Comparison of ENCODE assay signal across 37 cellular contexts in genomic region chr5:127741412-127741811, GRCh38. TPM values are rescaled to one million over a fixed set of nuclear protein-coding genes. Genes with fewer than 3 reads are reported as not detected.
"Had no signal": no experiment of that assay in that cellular context is flagged by ENCODE, and none has a peak within 500 bp of the region (broad histone marks: within the 10 kb centered on the region; RNA-seq: fewer than 3 reads in every experiment).

No MANE protein-coding gene starts in this region.

- H3K36me3 Mint-ChIP-seq: activated CD4-positive, alpha-beta memory T cell treated with anti-CD3 and anti-CD28 coated beads for 36 hours; activated CD8-positive, alpha-beta memory T cell treated with anti-CD3 and anti-CD28 coated beads, Interleukin-2, amount 10 ng/mL, durations not matched to agents 7 days and 5 days; activated naive CD4-positive, alpha-beta T cell treated with anti-CD3 and anti-CD28 coated beads, Interleukin-2, amount 50 U/mL, for 24 hours; activated naive CD8-positive, alpha-beta T cell treated with anti-CD3 and anti-CD28 coated beads for 36 hours had no signal

- H3K27ac Mint-ChIP-seq: activated CD4-positive, alpha-beta memory T cell treated with anti-CD3 and anti-CD28 coated beads for 36 hours; activated CD4-positive, alpha-beta T cell treated with anti-CD3 and anti-CD28 coated beads for 36 hours; activated CD4-positive, alpha-beta T cell treated with anti-CD3 and anti-CD28 coated beads, Interleukin-2, amount 10 ng/mL, durations not matched to agents 24 days and 14 days; activated CD8-positive, alpha-beta memory T cell treated with anti-CD3 and anti-CD28 coated beads, Interleukin-2, amount 10 ng/mL, durations not matched to agents 7 days and 5 days; activated CD8-positive, alpha-beta T cell treated with anti-CD3 and anti-CD28 coated beads, Interleukin-2, amount 10 ng/mL, durations not matched to agents 7 days and 5 days; activated naive CD4-positive, alpha-beta T cell treated with anti-CD3 and anti-CD28 coated beads for 36 hours; activated naive CD4-positive, alpha-beta T cell treated with anti-CD3 and anti-CD28 coated beads, Interleukin-2, amount 50 U/mL, for 24 hours; activated naive CD8-positive, alpha-beta T cell treated with anti-CD3 and anti-CD28 coated beads for 36 hours; activated naive CD8-positive, alpha-beta T cell treated with anti-CD3 and anti-CD28 coated beads, Interleukin-2, amount 50 U/mL, for 24 hours; activated T-helper 1 cell treated with anti-CD3 and anti-CD28 coated beads, Interleukin-12 subunit alpha, Interleukin-12 subunit beta, Interleukin-2, Interleukin-4 antibody, amounts not matched to agents 30 ng/mL and 10 ng/mL and 1 ng/mL, durations not matched to agents 14 hours and 24 hours and 36 hours; activated T-helper 2 cell treated with anti-CD3 and anti-CD28 coated beads, Interferon-gamma antibody, Interleukin-2, Interleukin-4, amounts not matched to agents 10 μg/mL and 5 μg/mL and 100 μg/mL, durations not matched to agents 14 hours and 24 hours and 36 hours; T-helper 17 cell; T-helper 2 cell treated with Interferon-gamma antibody and Interleukin-4, amounts not matched to agents 5 μg/mL and 100 μg/mL, for 36 hours had no signal

- H3K4me3 Mint-ChIP-seq: activated CD4-positive, alpha-beta memory T cell treated with anti-CD3 and anti-CD28 coated beads for 36 hours; activated CD4-positive, alpha-beta T cell treated with anti-CD3 and anti-CD28 coated beads for 36 hours; activated CD4-positive, alpha-beta T cell treated with anti-CD3 and anti-CD28 coated beads, Interleukin-2, amount 10 ng/mL, durations not matched to agents 24 days and 14 days; activated CD8-positive, alpha-beta memory T cell treated with anti-CD3 and anti-CD28 coated beads, Interleukin-2, amount 10 ng/mL, durations not matched to agents 7 days and 5 days; activated CD8-positive, alpha-beta T cell treated with anti-CD3 and anti-CD28 coated beads, Interleukin-2, amount 10 ng/mL, durations not matched to agents 7 days and 5 days; activated naive CD4-positive, alpha-beta T cell treated with anti-CD3 and anti-CD28 coated beads for 36 hours; activated naive CD4-positive, alpha-beta T cell treated with anti-CD3 and anti-CD28 coated beads, Interleukin-2, amount 50 U/mL, for 24 hours; activated naive CD8-positive, alpha-beta T cell treated with anti-CD3 and anti-CD28 coated beads for 36 hours; activated naive CD8-positive, alpha-beta T cell treated with anti-CD3 and anti-CD28 coated beads, Interleukin-2, amount 50 U/mL, for 24 hours; activated T-helper 1 cell treated with anti-CD3 and anti-CD28 coated beads, Interleukin-12 subunit alpha, Interleukin-12 subunit beta, Interleukin-2, Interleukin-4 antibody, amounts not matched to agents 30 ng/mL and 10 ng/mL and 1 ng/mL, durations not matched to agents 14 hours and 24 hours and 36 hours; T-helper 17 cell; T-helper 2 cell treated with Interferon-gamma antibody and Interleukin-4, amounts not matched to agents 5 μg/mL and 100 μg/mL, for 36 hours had no signal

- H3K9me3 Mint-ChIP-seq: activated CD4-positive, alpha-beta memory T cell treated with anti-CD3 and anti-CD28 coated beads for 36 hours; activated CD4-positive, alpha-beta T cell treated with anti-CD3 and anti-CD28 coated beads, Interleukin-2, amount 10 ng/mL, durations not matched to agents 24 days and 14 days; activated naive CD4-positive, alpha-beta T cell treated with anti-CD3 and anti-CD28 coated beads for 36 hours; activated naive CD4-positive, alpha-beta T cell treated with anti-CD3 and anti-CD28 coated beads, Interleukin-2, amount 50 U/mL, for 24 hours; activated naive CD8-positive, alpha-beta T cell treated with anti-CD3 and anti-CD28 coated beads for 36 hours; activated naive CD8-positive, alpha-beta T cell treated with anti-CD3 and anti-CD28 coated beads, Interleukin-2, amount 50 U/mL, for 24 hours; activated T-helper 1 cell treated with anti-CD3 and anti-CD28 coated beads, Interleukin-12 subunit alpha, Interleukin-12 subunit beta, Interleukin-2, Interleukin-4 antibody, amounts not matched to agents 30 ng/mL and 10 ng/mL and 1 ng/mL, durations not matched to agents 14 hours and 24 hours and 36 hours; activated T-helper 2 cell treated with anti-CD3 and anti-CD28 coated beads, Interferon-gamma antibody, Interleukin-2, Interleukin-4, amounts not matched to agents 10 μg/mL and 5 μg/mL and 100 μg/mL, durations not matched to agents 14 hours and 24 hours and 36 hours; T-helper 2 cell treated with Interferon-gamma antibody and Interleukin-4, amounts not matched to agents 5 μg/mL and 100 μg/mL, for 36 hours had no signal

- DNase-seq: activated CD4-positive, alpha-beta memory T cell treated with anti-CD3 and anti-CD28 coated beads for 36 hours; activated CD4-positive, alpha-beta T cell treated with anti-CD3 and anti-CD28 coated beads for 36 hours; activated CD4-positive, alpha-beta T cell treated with anti-CD3 and anti-CD28 coated beads, Interleukin-2, amount 10 ng/mL, durations not matched to agents 24 days and 14 days; activated CD4-positive, CD25-positive, alpha-beta regulatory T cell; activated CD4-positive, CD25-positive, alpha-beta regulatory T cell treated with anti-CD3 and anti-CD28 coated beads, Interleukin-2, amount 50 U/mL, for 72 hours; activated CD8-positive, alpha-beta memory T cell treated with anti-CD3 and anti-CD28 coated beads, Interleukin-2, amount 10 ng/mL, durations not matched to agents 7 days and 5 days; activated CD8-positive, alpha-beta memory T cell treated with anti-CD3 and anti-CD28 coated beads, Interleukin-2, amount 50 U/mL, for 4 hours; activated CD8-positive, alpha-beta T cell treated with anti-CD3 and anti-CD28 coated beads, Interleukin-2, amount 10 ng/mL, durations not matched to agents 7 days and 5 days; activated effector memory CD4-positive, alpha-beta T cell treated with anti-CD3 and anti-CD28 coated beads, Interleukin-2, amount 50 U/mL, for 16 hours; activated naive CD4-positive, alpha-beta T cell treated with anti-CD3 and anti-CD28 coated beads for 36 hours; activated naive CD8-positive, alpha-beta T cell treated with anti-CD3 and anti-CD28 coated beads for 36 hours; activated naive CD8-positive, alpha-beta T cell treated with anti-CD3 and anti-CD28 coated beads, Interleukin-2, amount 50 U/mL, for 24 hours; activated T-cell treated with anti-CD3 and anti-CD28 coated beads, Interleukin-2, amount 50 U/mL, for 1 hour; activated T-cell treated with anti-CD3 and anti-CD28 coated beads, Interleukin-2, amount 50 U/mL, for 48 hours; adrenal gland; amygdala; aorta; body of pancreas; caudate nucleus; effector CD8-positive, alpha-beta T cell; esophagus squamous epithelium; foreskin melanocyte; T-helper 1 cell; T-helper 17 cell; T1000 had no signal

- H3K4me1 Mint-ChIP-seq: activated CD4-positive, alpha-beta T cell treated with anti-CD3 and anti-CD28 coated beads for 36 hours; activated CD4-positive, alpha-beta T cell treated with anti-CD3 and anti-CD28 coated beads, Interleukin-2, amount 10 ng/mL, durations not matched to agents 24 days and 14 days; activated CD8-positive, alpha-beta memory T cell treated with anti-CD3 and anti-CD28 coated beads, Interleukin-2, amount 10 ng/mL, durations not matched to agents 7 days and 5 days; activated naive CD4-positive, alpha-beta T cell treated with anti-CD3 and anti-CD28 coated beads, Interleukin-2, amount 50 U/mL, for 24 hours; activated naive CD8-positive, alpha-beta T cell treated with anti-CD3 and anti-CD28 coated beads for 36 hours; activated naive CD8-positive, alpha-beta T cell treated with anti-CD3 and anti-CD28 coated beads, Interleukin-2, amount 50 U/mL, for 24 hours had no signal

RNA-seq across cellular contexts. Expression of gene CCDC192, which starts 38.2 kb away (rescaled TPM):
- total RNA-seq: activated CD4-positive, alpha-beta memory T cell treated with anti-CD3 and anti-CD28 coated beads for 36 hours; activated CD4-positive, alpha-beta T cell treated with anti-CD3 and anti-CD28 coated beads for 36 hours; activated CD4-positive, alpha-beta T cell treated with anti-CD3 and anti-CD28 coated beads, Interleukin-2, amount 10 ng/mL, durations not matched to agents 24 days and 14 days; activated CD8-positive, alpha-beta memory T cell treated with anti-CD3 and anti-CD28 coated beads for 36 hours; activated CD8-positive, alpha-beta memory T cell treated with anti-CD3 and anti-CD28 coated beads, Interleukin-2, amount 10 ng/mL, durations not matched to agents 7 days and 5 days; activated CD8-positive, alpha-beta T cell treated with anti-CD3 and anti-CD28 coated beads, Interleukin-2, amount 10 ng/mL, durations not matched to agents 7 days and 5 days; activated naive CD4-positive, alpha-beta T cell treated with anti-CD3 and anti-CD28 coated beads for 36 hours; activated naive CD8-positive, alpha-beta T cell treated with anti-CD3 and anti-CD28 coated beads for 36 hours; activated T-helper 1 cell treated with anti-CD3 and anti-CD28 coated beads, Interleukin-12 subunit alpha, Interleukin-12 subunit beta, Interleukin-2, Interleukin-4 antibody, amounts not matched to agents 30 ng/mL and 10 ng/mL and 1 ng/mL, durations not matched to agents 14 hours and 24 hours and 36 hours; activated T-helper 2 cell treated with anti-CD3 and anti-CD28 coated beads, Interferon-gamma antibody, Interleukin-2, Interleukin-4, amounts not matched to agents 10 μg/mL and 5 μg/mL and 100 μg/mL, durations not matched to agents 14 hours and 24 hours and 36 hours; aorta; body of pancreas; chondrocyte; dermis microvascular lymphatic vessel endothelial cell; endothelial cell of umbilical vein; esophagus squamous epithelium; fibroblast of lung; fibroblast of villous mesenchyme; glomerular endothelial cell had no signal
- polyA plus RNA-seq: aorta, endothelial cell of umbilical vein, esophagus, fibroblast of lung had no signal
